15 cellular contexts compared by ENCODE assay signal in genomic region chr9:107952773-107953172, GRCh38.
"Had no signal": no experiment of that assay in that cellular context is flagged by ENCODE, and none has a peak within 500 bp of the region (broad histone marks: within the 10 kb centered on the region; RNA-seq: fewer than 3 reads in every experiment).

No MANE protein-coding gene starts in this region.

- ATAC-seq: activated CD4-positive, alpha-beta T cell treated with anti-CD3 and anti-CD28 coated beads for 36 hours; activated naive CD4-positive, alpha-beta T cell treated with anti-CD3 and anti-CD28 coated beads, Interleukin-2, amount 50 U/mL, for 72 hours; heart left ventricle; T-helper 17 cell had no signal

- H3K4me3 ChIP-seq: heart left ventricle, lung, prostate gland, right lobe of liver, suprapubic skin had no signal

- H3K36me3 ChIP-seq: heart left ventricle, prostate gland, right lobe of liver, suprapubic skin had no signal

- DNase-seq: activated CD4-positive, alpha-beta memory T cell treated with anti-CD3 and anti-CD28 coated beads, Interleukin-2, amount 10 ng/mL, durations not matched to agents 7 days and 5 days; activated CD4-positive, alpha-beta T cell treated with anti-CD3 and anti-CD28 coated beads for 36 hours; activated effector memory CD4-positive, alpha-beta T cell treated with anti-CD3 and anti-CD28 coated beads, Interleukin-2, amount 50 U/mL, for 16 hours; activated T-cell treated with anti-CD3 and anti-CD28 coated beads, Interleukin-2, amount 50 U/mL, for 48 hours; amniotic stem cell; effector CD8-positive, alpha-beta T cell; heart left ventricle; midbrain; right lobe of liver; T-helper 17 cell; trophoblast cell had no signal

- H3K27me3 ChIP-seq: heart left ventricle, right lobe of liver, suprapubic skin had no signal
